In the genomic region with DNA sequence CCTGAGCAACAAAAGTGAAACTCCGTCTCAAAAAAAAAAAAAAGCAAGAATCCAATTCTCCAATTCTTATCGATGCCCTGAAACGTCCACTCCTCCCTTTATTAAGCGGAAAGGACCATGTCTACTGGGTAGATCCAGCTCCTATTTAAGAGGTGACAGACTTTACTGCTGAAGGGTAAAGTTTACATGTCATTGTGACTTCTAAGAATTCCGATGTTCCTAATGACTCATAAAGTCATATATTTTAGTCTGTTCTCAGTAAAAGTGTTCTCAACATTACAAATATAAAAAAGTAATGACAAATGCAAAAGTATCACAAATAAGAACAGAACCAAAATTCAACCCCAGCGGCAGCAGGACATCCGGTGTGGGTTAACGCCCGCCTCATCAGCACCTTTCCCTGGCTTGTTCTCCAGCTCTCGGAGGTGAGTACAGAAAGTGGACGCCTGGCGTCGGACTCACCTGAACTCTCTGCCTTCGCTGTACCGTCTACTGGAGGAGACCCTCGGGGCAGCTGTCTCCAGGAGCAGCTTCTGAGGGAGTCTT, we compare ENCODE assay signal across 11 cellular contexts.
"Had no signal": no experiment of that assay in that cellular context is flagged by ENCODE, and none has a peak within 500 bp of the region (broad histone marks: within the 10 kb centered on the region; RNA-seq: fewer than 3 reads in every experiment).

No MANE protein-coding gene starts in this region.

- H3K27me3 ChIP-seq: hepatocyte, tibial artery had no signal

- H3K4me2 ChIP-seq: hepatocyte had no signal

- H3K4me3 ChIP-seq: hepatocyte, SK-N-MC, tibial artery had no signal

- DNase-seq: activated CD4-positive, alpha-beta T cell treated with anti-CD3 and anti-CD28 coated beads, Interleukin-2, amount 50 U/mL, for 4 hours; activated gamma-delta T cell treated with Interleukin-2 at 50 U/mL for 16 hours; caudate nucleus; cortex of kidney; effector CD8-positive, alpha-beta T cell; kidney glomerular epithelial cell; posterior cingulate gyrus; stimulated activated CD4-positive, alpha-beta T cell treated with anti-CD3 and anti-CD28 coated beads, Interleukin-4, amount 100 ng/mL, for 4 hours; tibial artery had no signal

- H3K9me3 ChIP-seq: tibial artery had no signal

- H2AFZ ChIP-seq: hepatocyte had no signal

- H3K27ac ChIP-seq: hepatocyte, SK-N-MC, tibial artery had no signal
